1 cellular context compared by ENCODE assay signal in the genomic region with DNA sequence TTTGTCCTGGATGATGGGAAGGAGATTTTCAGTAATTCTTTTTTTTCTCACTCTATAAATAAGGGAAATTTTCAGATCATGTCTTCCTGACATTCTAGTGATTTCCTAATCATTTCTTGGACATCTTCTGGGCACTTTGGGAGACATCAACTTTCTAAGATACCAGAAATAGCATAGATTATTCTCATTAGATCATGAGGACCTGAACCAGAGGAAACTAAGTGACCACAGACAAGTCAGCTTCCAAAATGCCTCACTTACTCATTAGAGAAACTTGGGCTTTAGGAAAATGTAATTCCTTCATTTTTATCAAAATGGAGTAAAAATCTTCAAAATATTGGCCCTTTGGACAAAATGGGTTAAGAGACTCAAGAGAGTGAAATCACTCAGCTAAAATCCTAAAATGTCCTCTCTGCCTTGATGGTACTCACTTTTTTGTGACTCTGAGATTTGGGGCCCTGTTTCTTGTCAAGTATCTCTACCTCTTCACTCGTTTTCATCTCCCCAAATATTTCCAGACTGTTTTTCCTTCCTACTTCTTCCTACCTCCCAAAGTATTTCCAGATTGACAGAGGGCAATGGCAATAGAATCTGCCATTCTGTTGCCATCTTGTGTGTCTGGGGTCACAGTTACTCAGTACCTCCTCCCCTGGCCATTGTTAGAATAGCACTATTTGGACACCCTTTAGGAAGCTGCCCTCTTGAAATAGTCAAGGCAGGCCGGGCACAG.
TF ChIP-seq lines count a peak whose summit lies in the region.

No MANE protein-coding gene starts in this region.

TF ChIP-seq in K562, 482 proteins besides CTCF, POLR2A, EP300 and RAD21 (continued from another document and continues in another):
- TF ChIP-seq, protein P1, sequence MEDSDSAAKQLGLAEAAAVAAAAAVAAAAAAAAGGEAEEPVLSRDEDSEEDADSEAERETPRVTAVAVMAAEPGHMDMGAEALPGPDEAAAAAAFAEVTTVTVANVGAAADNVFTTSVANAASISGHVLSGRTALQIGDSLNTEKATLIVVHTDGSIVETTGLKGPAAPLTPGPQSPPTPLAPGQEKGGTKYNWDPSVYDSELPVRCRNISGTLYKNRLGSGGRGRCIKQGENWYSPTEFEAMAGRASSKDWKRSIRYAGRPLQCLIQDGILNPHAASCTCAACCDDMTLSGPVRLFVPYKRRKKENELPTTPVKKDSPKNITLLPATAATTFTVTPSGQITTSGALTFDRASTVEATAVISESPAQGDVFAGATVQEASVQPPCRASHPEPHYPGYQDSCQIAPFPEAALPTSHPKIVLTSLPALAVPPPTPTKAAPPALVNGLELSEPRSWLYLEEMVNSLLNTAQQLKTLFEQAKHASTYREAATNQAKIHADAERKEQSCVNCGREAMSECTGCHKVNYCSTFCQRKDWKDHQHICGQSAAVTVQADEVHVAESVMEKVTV (CRISPR knock-in tag; IDR thresholded peaks at IDR 0.05), result 0 out of 2 replicates have a peak, but pooled peaks have one; percentile 17
- TF ChIP-seq HOXB6 (CRISPR knock-in tag; IDR thresholded peaks at IDR 0.05; ENCODE audit: borderline replicate concordance), result no peak
- TF ChIP-seq ZNF316 (IDR thresholded peaks at IDR 0.05), result no peak
- no peak for TF ChIP-seq HEY1 (CRISPR knock-in tag; IDR thresholded peaks at IDR 0.05; ENCODE audit: borderline replicate concordance)
- TF ChIP-seq, protein P2, sequence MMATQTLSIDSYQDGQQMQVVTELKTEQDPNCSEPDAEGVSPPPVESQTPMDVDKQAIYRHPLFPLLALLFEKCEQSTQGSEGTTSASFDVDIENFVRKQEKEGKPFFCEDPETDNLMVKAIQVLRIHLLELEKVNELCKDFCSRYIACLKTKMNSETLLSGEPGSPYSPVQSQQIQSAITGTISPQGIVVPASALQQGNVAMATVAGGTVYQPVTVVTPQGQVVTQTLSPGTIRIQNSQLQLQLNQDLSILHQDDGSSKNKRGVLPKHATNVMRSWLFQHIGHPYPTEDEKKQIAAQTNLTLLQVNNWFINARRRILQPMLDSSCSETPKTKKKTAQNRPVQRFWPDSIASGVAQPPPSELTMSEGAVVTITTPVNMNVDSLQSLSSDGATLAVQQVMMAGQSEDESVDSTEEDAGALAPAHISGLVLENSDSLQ (IDR thresholded peaks at IDR 0.05), result no peak
- TF ChIP-seq HCFC1 (IDR thresholded peaks at IDR 0.05; ENCODE audit: low read depth, low read length), result no peak
- TF ChIP-seq PRPF4 (IDR thresholded peaks at IDR 0.05; ENCODE audit: insufficient read depth, low read depth, low read length, poor library complexity, severe bottlenecking), result no peak
- no peak for TF ChIP-seq MIER1 (IDR thresholded peaks at IDR 0.05; ENCODE audit: low read depth)
- TF ChIP-seq MAZ (CRISPR knock-in tag; conservative IDR thresholded peaks at IDR 0.05 in 1 of 2, IDR thresholded peaks at IDR 0.05 in 1 of 2), result peak in 1 of 2 experiments; percentile 45; a peak in 1 of 4 replicates
- TF ChIP-seq ZKSCAN8 (CRISPR knock-in tag; IDR thresholded peaks at IDR 0.05), result no peak
- TF ChIP-seq C11orf30 (IDR thresholded peaks at IDR 0.05; ENCODE audit: low read depth), result no peak
- TF ChIP-seq NCOR1 (IDR thresholded peaks at IDR 0.05), result no peak
- TF ChIP-seq ZNF79 (CRISPR knock-in tag; IDR thresholded peaks at IDR 0.05; ENCODE audit: low read depth), result peak; percentile 74
- no peak for TF ChIP-seq KLF10 (CRISPR knock-in tag; IDR thresholded peaks at IDR 0.05)
- no peak for TF ChIP-seq NR2C2 (CRISPR knock-in tag; IDR thresholded peaks at IDR 0.05)
- TF ChIP-seq NR2C2 (tag; IDR thresholded peaks at IDR 0.05), result 0 out of 2 replicates have a peak, but pooled peaks have one; percentile 38
- TF ChIP-seq TCF3 (CRISPR knock-in tag; IDR thresholded peaks at IDR 0.05), result no peak
- no peak for TF ChIP-seq HLTF (IDR thresholded peaks at IDR 0.05)
- TF ChIP-seq ZNF311 (CRISPR knock-in tag; IDR thresholded peaks at IDR 0.05), result peak; percentile 81
- no peak for TF ChIP-seq HNRNPK (IDR thresholded peaks at IDR 0.05; ENCODE audit: low read depth, low read length, poor library complexity, severe bottlenecking)
- TF ChIP-seq, protein P3, sequence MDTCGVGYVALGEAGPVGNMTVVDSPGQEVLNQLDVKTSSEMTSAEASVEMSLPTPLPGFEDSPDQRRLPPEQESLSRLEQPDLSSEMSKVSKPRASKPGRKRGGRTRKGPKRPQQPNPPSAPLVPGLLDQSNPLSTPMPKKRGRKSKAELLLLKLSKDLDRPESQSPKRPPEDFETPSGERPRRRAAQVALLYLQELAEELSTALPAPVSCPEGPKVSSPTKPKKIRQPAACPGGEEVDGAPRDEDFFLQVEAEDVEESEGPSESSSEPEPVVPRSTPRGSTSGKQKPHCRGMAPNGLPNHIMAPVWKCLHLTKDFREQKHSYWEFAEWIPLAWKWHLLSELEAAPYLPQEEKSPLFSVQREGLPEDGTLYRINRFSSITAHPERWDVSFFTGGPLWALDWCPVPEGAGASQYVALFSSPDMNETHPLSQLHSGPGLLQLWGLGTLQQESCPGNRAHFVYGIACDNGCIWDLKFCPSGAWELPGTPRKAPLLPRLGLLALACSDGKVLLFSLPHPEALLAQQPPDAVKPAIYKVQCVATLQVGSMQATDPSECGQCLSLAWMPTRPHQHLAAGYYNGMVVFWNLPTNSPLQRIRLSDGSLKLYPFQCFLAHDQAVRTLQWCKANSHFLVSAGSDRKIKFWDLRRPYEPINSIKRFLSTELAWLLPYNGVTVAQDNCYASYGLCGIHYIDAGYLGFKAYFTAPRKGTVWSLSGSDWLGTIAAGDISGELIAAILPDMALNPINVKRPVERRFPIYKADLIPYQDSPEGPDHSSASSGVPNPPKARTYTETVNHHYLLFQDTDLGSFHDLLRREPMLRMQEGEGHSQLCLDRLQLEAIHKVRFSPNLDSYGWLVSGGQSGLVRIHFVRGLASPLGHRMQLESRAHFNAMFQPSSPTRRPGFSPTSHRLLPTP (IDR thresholded peaks at IDR 0.05; ENCODE audit: borderline replicate concordance, extremely low read depth, insufficient read length), result no peak
- TF ChIP-seq MEF2A (IDR thresholded peaks at IDR 0.05; ENCODE audit: control insufficient read depth, low read depth, low read length), result no peak
- no peak for TF ChIP-seq EGR1 (conservative IDR thresholded peaks at IDR 0.05)
- TF ChIP-seq HDGF (IDR thresholded peaks at IDR 0.05), result 0 out of 2 replicates have a peak, but pooled peaks have one; percentile 7
- TF ChIP-seq ZNF77 (CRISPR knock-in tag; IDR thresholded peaks at IDR 0.05), result no peak
- TF ChIP-seq FOXJ2 (tag; IDR thresholded peaks at IDR 0.05), result no peak
- TF ChIP-seq ZBTB40 (IDR thresholded peaks at IDR 0.05), result no peak
- no peak for TF ChIP-seq ZBTB40 (CRISPR knock-in tag; IDR thresholded peaks at IDR 0.05)
- no peak for TF ChIP-seq ESRRB (CRISPR knock-in tag; IDR thresholded peaks at IDR 0.05; ENCODE audit: borderline replicate concordance)
- no peak for TF ChIP-seq ZNF778 (CRISPR knock-in tag; IDR thresholded peaks at IDR 0.05)
- no peak for TF ChIP-seq E2F3 (CRISPR knock-in tag; IDR thresholded peaks at IDR 0.05)
- TF ChIP-seq STAT5B (CRISPR knock-in tag; IDR thresholded peaks at IDR 0.05), result no peak
- 0 out of 2 replicates have a peak, but pooled peaks have one; percentile 55 for TF ChIP-seq ZNF165 (CRISPR knock-in tag; IDR thresholded peaks at IDR 0.05; ENCODE audit: borderline replicate concordance)
- TF ChIP-seq YY1 (IDR thresholded peaks at IDR 0.05; ENCODE audit: borderline replicate concordance in 1 of 3, control insufficient read depth in 1 of 3, extremely low read depth in 1 of 3, insufficient read depth in 3 of 3, insufficient read length in 1 of 3, insufficient replicate concordance in 2 of 3, low read depth in 1 of 3, low read length in 2 of 3), result peak in 1 of 3 experiments; percentile 73
- no peak for TF ChIP-seq RFX7 (CRISPR knock-in tag; IDR thresholded peaks at IDR 0.05)
- no peak for TF ChIP-seq MCM7 (IDR thresholded peaks at IDR 0.05)
- no peak for TF ChIP-seq BRD4 (IDR thresholded peaks at IDR 0.05)
- no peak for TF ChIP-seq JUNB (CRISPR knock-in tag; conservative IDR thresholded peaks at IDR 0.05)
- TF ChIP-seq WHSC1 (IDR thresholded peaks at IDR 0.05; ENCODE audit: low read length), result no peak
- no peak for TF ChIP-seq CREB1 (IDR thresholded peaks at IDR 0.05)
- no peak for TF ChIP-seq CREB1 (CRISPR knock-in tag; IDR thresholded peaks at IDR 0.05)
- no peak for TF ChIP-seq SMARCA5 (IDR thresholded peaks at IDR 0.05)
- TF ChIP-seq TAF1 (IDR thresholded peaks at IDR 0.05; ENCODE audit: control insufficient read depth, extremely low read depth, insufficient read depth, low read length, severe bottlenecking), result no peak
- TF ChIP-seq ZNF197 (CRISPR knock-in tag; IDR thresholded peaks at IDR 0.05; ENCODE audit: low read depth), result no peak
- TF ChIP-seq NR3C1 (CRISPR knock-in tag; IDR thresholded peaks at IDR 0.05), result no peak
- TF ChIP-seq HMGN3 (IDR thresholded peaks at IDR 0.05; ENCODE audit: borderline replicate concordance, extremely low read depth, insufficient read length, low read depth, low read length), result no peak
- TF ChIP-seq RBM34 (IDR thresholded peaks at IDR 0.05; ENCODE audit: borderline replicate concordance, insufficient read depth, low read length), result no peak
- no peak for TF ChIP-seq ATF7 (IDR thresholded peaks at IDR 0.05)
- no peak for TF ChIP-seq ZNF436 (CRISPR knock-in tag; IDR thresholded peaks at IDR 0.05)
- no peak for TF ChIP-seq SIX5 (IDR thresholded peaks at IDR 0.05; ENCODE audit: borderline replicate concordance in 1 of 2, insufficient read depth in 1 of 2, low read depth in 1 of 2, low read length in 2 of 2)
- no peak for TF ChIP-seq ZNF830 (CRISPR knock-in tag; IDR thresholded peaks at IDR 0.05)
- no peak for TF ChIP-seq SMARCE1 (IDR thresholded peaks at IDR 0.05)
- TF ChIP-seq CEBPG (CRISPR knock-in tag; IDR thresholded peaks at IDR 0.05), result no peak
- TF ChIP-seq CEBPG (tag; conservative IDR thresholded peaks at IDR 0.05 in 1 of 2, IDR thresholded peaks at IDR 0.05 in 1 of 2), result no peak
- no peak for TF ChIP-seq ESRRA (IDR thresholded peaks at IDR 0.05; ENCODE audit: borderline replicate concordance, low read depth)
- no peak for TF ChIP-seq ZNF12 (CRISPR knock-in tag; IDR thresholded peaks at IDR 0.05)
- no peak for TF ChIP-seq ZZZ3 (IDR thresholded peaks at IDR 0.05)
- TF ChIP-seq E2F6 (IDR thresholded peaks at IDR 0.05; ENCODE audit: borderline replicate concordance in 1 of 2, extremely low read depth in 1 of 2, insufficient read depth in 1 of 2, insufficient read length in 1 of 2, low read depth in 1 of 2, low read length in 1 of 2, poor library complexity in 1 of 2, severe bottlenecking in 1 of 2), result no peak
